ENCODE assay signal across 1 cellular context in genomic region chr3:53166206-53166605, GRCh38.
TF ChIP-seq lines count a peak whose summit lies in the region.

No MANE protein-coding gene starts in this region.

TF ChIP-seq in H1, 55 proteins besides CTCF, POLR2A, EP300 and RAD21 (continued from another document):
- TF ChIP-seq ATF2 (IDR thresholded peaks at IDR 0.05; ENCODE audit: low read length), result no peak
- TF ChIP-seq, protein P1, sequence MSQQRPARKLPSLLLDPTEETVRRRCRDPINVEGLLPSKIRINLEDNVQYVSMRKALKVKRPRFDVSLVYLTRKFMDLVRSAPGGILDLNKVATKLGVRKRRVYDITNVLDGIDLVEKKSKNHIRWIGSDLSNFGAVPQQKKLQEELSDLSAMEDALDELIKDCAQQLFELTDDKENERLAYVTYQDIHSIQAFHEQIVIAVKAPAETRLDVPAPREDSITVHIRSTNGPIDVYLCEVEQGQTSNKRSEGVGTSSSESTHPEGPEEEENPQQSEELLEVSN (IDR thresholded peaks at IDR 0.05), result no peak
- TF ChIP-seq BRCA1 (IDR thresholded peaks at IDR 0.05; ENCODE audit: low read depth, low read length), result no peak
- no peak for TF ChIP-seq CHD2 (IDR thresholded peaks at IDR 0.05; ENCODE audit: low read length)
- no peak for TF ChIP-seq PHF8 (conservative IDR thresholded peaks at IDR 0.05; ENCODE audit: low read depth, low read length)
- TF ChIP-seq, protein P2, sequence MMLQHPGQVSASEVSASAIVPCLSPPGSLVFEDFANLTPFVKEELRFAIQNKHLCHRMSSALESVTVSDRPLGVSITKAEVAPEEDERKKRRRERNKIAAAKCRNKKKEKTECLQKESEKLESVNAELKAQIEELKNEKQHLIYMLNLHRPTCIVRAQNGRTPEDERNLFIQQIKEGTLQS (IDR thresholded peaks at IDR 0.05; ENCODE audit: insufficient read depth, low read depth, low read length), result no peak
- TF ChIP-seq ZNF274 (IDR thresholded peaks at IDR 0.05; ENCODE audit: borderline replicate concordance, extremely low read depth, low read length), result no peak
- no peak for TF ChIP-seq CTBP2 (IDR thresholded peaks at IDR 0.05; ENCODE audit: borderline replicate concordance, insufficient read depth, insufficient read length, low read length)
TF ChIP-seq in H1: peak in this region for 0.
